In the genomic region with DNA sequence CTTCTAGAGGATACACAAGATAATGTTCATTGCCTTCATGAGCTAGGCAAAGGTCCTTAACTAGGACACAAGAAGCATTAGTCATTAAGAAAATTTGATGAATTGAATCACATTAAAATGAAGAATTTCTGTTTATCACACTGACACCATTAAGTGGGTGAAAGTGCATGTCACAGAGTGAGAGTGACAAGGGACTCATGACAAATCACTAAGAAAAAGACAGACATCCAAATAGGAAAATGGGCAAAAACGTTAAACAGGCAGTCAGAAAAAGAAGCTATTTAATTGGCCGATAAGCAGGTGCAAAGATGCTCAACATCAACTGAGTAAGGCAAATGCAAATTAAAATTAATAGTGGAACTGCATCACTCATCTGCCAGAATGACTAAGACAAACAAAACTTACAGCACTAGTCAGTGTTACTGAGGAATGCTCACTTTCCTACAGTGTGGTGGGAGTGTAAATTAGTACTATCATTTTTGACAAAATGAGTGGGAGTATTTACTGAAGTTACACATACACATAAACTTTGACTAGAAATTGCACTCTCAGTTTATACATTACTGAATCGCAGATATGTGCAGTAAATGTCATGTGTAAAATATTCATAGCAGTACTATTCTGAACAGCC, we compare ENCODE assay signal across 20 cellular contexts. TPM values are rescaled to one million over a fixed set of nuclear protein-coding genes. Genes with fewer than 3 reads are reported as not detected.
A peak's percentile ranks its signal among the peaks of the same experiment; 100 is the strongest.
DNase-seq lines count a peak whose midpoint lies in the region; ATAC-seq and TF ChIP-seq lines count a peak whose summit lies in the region.
"Had no signal": no experiment of that assay in that cellular context is flagged by ENCODE, and none has a peak within 500 bp of the region (broad histone marks: within the 10 kb centered on the region; RNA-seq: fewer than 3 reads in every experiment).

No MANE protein-coding gene starts in this region.

- H3K79me2 ChIP-seq in OCI-LY1 (ENCODE audit: insufficient read depth, low read length): no peaks in the 10 kb centered on the region

- peaks cover 56% of the 10 kb centered on the region for H3K4me1 Mint-ChIP-seq in activated CD4-positive, alpha-beta T cell treated with anti-CD3 and anti-CD28 coated beads for 36 hours

- H2AFZ ChIP-seq in OCI-LY1 (ENCODE audit: low read length): peak overlapping the region; percentile 86; the same call in 1 of the 2 replicates
- H2AFZ ChIP-seq: PC-9 had no signal

- H3K27me3 Mint-ChIP-seq in activated CD4-positive, alpha-beta T cell treated with anti-CD3 and anti-CD28 coated beads for 36 hours: peaks cover 5% of the 10 kb centered on the region
- H3K27me3 Mint-ChIP-seq: T-helper 17 cell had no signal

- peak; percentile 91 for ATAC-seq in activated CD4-positive, alpha-beta T cell treated with anti-CD3 and anti-CD28 coated beads for 36 hours
- no peak for ATAC-seq in Right ventricle myocardium superior (ENCODE audit: poor library complexity)
- ATAC-seq: right cardiac atrium, T-helper 17 cell had no signal

- peak overlapping the region; percentile 87 for H3K27ac Mint-ChIP-seq in activated CD4-positive, alpha-beta T cell treated with anti-CD3 and anti-CD28 coated beads for 36 hours
- H3K27ac Mint-ChIP-seq: activated naive CD8-positive, alpha-beta T cell treated with anti-CD3 and anti-CD28 coated beads, Interleukin-2, amount 10 ng/mL, durations not matched to agents 7 days and 5 days; dendritic cell treated with granulocyte-macrophage colony-stimulating factor and Interleukin-4, amounts not matched to agents 40 ng/mL and 50 ng/mL, for 4 days; T-helper 17 cell had no signal

- H3K27ac ChIP-seq in OCI-LY1 (ENCODE audit: low read depth, low read length, poor library complexity, severe bottlenecking) (no peak overlapping the region), ascending aorta (no peak overlapping the region)
- H3K27ac ChIP-seq: BLaER1 treated with 17β-estradiol and CSF1 and Interleukin-3, amounts not matched to agents 10 nM and 100 nM; PC-9; upper lobe of left lung had no signal

- no peaks in the 10 kb centered on the region for H3F3A ChIP-seq in OCI-LY1 (ENCODE audit: insufficient read depth, low read length)

- H3K9me3 ChIP-seq in OCI-LY1 (ENCODE audit: low read length) (no peaks in the 10 kb centered on the region), ascending aorta (no peaks in the 10 kb centered on the region)
- H3K9me3 ChIP-seq: upper lobe of left lung had no signal

- H3K4me1 ChIP-seq in OCI-LY1 (ENCODE audit: insufficient read depth, low read length, severe bottlenecking) (no peaks in the 10 kb centered on the region), ascending aorta (no peaks in the 10 kb centered on the region)
- H3K4me1 ChIP-seq: upper lobe of left lung had no signal

- CTCF ChIA-PET in activated CD4-positive, alpha-beta T cell treated with anti-CD3 and anti-CD28 coated beads for 36 hours (lab: Charles Lee): interaction anchor here (0.8 to 2.4 kb wide), 16 partner anchors 9 to 312 kb away, joined by 3 to 13 read pairs (median 5); no protein-coding TSS in a partner anchor

- H3K9me3 Mint-ChIP-seq in activated CD4-positive, alpha-beta T cell treated with anti-CD3 and anti-CD28 coated beads for 36 hours (ENCODE audit: low read depth): peaks cover 12% of the 10 kb centered on the region

- H3K9me2 ChIP-seq in OCI-LY1 (ENCODE audit: low read depth, low read length): no peaks in the 10 kb centered on the region

- H3K36me3 ChIP-seq in OCI-LY1 (ENCODE audit: insufficient read depth, low read length) (no peaks in the 10 kb centered on the region), ascending aorta (no peaks in the 10 kb centered on the region)
- H3K36me3 ChIP-seq: BLaER1 treated with 17β-estradiol and CSF1 and Interleukin-3, amounts not matched to agents 10 nM and 100 nM; upper lobe of left lung had no signal

- POLR2A ChIA-PET in activated CD4-positive, alpha-beta T cell treated with anti-CD3 and anti-CD28 coated beads for 36 hours (lab: Charles Lee): interaction anchor here (0.5 to 1.8 kb wide), 22 partner anchors 9 to 276 kb away, joined by 3 to 24 read pairs (median 5); no protein-coding TSS in a partner anchor

- no peak overlapping the region for H3K9ac ChIP-seq in OCI-LY1 (ENCODE audit: low read length)
- H3K9ac ChIP-seq: BLaER1 treated with 17β-estradiol and CSF1 and Interleukin-3, amounts not matched to agents 10 nM and 100 nM had no signal

- no peak for TF ChIP-seq CTCF in OCI-LY1 (IDR thresholded peaks at IDR 0.05; ENCODE audit: low read length)
- TF ChIP-seq CTCF in epithelial cell of esophagus (IDR thresholded peaks at IDR 0.05; ENCODE audit: insufficient read depth, low read depth, low read length, missing control alignments): no peak
- TF ChIP-seq CTCF in ascending aorta (IDR thresholded peaks at IDR 0.05): no peak

- no peaks in the 10 kb centered on the region for H3K27me3 ChIP-seq in OCI-LY1 (ENCODE audit: insufficient read depth, low read length)
- H3K27me3 ChIP-seq in ascending aorta: no peaks in the 10 kb centered on the region
- H3K27me3 ChIP-seq: BLaER1 treated with 17β-estradiol and CSF1 and Interleukin-3, amounts not matched to agents 10 nM and 100 nM; upper lobe of left lung had no signal

- peak overlapping the region; percentile 24 for H3K4me3 Mint-ChIP-seq in activated CD4-positive, alpha-beta T cell treated with anti-CD3 and anti-CD28 coated beads for 36 hours
- H3K4me3 Mint-ChIP-seq: activated naive CD8-positive, alpha-beta T cell treated with anti-CD3 and anti-CD28 coated beads, Interleukin-2, amount 10 ng/mL, durations not matched to agents 7 days and 5 days; dendritic cell treated with granulocyte-macrophage colony-stimulating factor and Interleukin-4, amounts not matched to agents 40 ng/mL and 50 ng/mL, for 4 days; T-helper 17 cell had no signal

- H3K4me3 ChIP-seq in OCI-LY1 (ENCODE audit: low read depth, low read length, poor library complexity, severe bottlenecking) (no peak overlapping the region), epithelial cell of esophagus (ENCODE audit: low read length) (no peak overlapping the region), ascending aorta (no peak overlapping the region)
- H3K4me3 ChIP-seq: BLaER1 treated with 17β-estradiol and CSF1 and Interleukin-3, amounts not matched to agents 10 nM and 100 nM; PC-9; upper lobe of left lung had no signal

- DNase-seq in activated CD4-positive, alpha-beta T cell treated with anti-CD3 and anti-CD28 coated beads for 36 hours: no peak
- DNase-seq in activated CD4-positive, alpha-beta T cell treated with anti-CD3 and anti-CD28 coated beads for 1 hour: no peak
- DNase-seq in A172 (ENCODE audit: low spot score) (peak; percentile 40), epithelial cell of esophagus (ENCODE audit: low read depth) (peak; percentile 39), COLO829 (ENCODE audit: low spot score) (no peak), Right ventricle myocardium superior (no peak), ascending aorta (ENCODE audit: low spot score in 2 of 2) (no peak)
- DNase-seq: activated naive CD8-positive, alpha-beta T cell treated with anti-CD3 and anti-CD28 coated beads, Interleukin-2, amount 10 ng/mL, durations not matched to agents 7 days and 5 days; hippocampal formation; kidney; mammary epithelial cell; NCI-H1417; NCI-H748 treated with DMSO at 0.1 percent for 48 hours; PC-9; right cardiac atrium; T-helper 17 cell; upper lobe of left lung had no signal

- intact Hi-C loops in activated CD4-positive, alpha-beta T cell treated with anti-CD3 and anti-CD28 coated beads for 36 hours (cut with DNase I, micrococcal nuclease): loop anchor here (1.0 to 5.0 kb wide), 18 partner anchors 9 to 439 kb away; partner anchors contain the start of gene RUNX1 (in 1 of the 2)
- intact Hi-C loops in Right ventricle myocardium superior (cut with DNase I) (no loop called here), ascending aorta (cut with DNase I) (no loop called here)

- peaks cover 15% of the 10 kb centered on the region for H3K36me3 Mint-ChIP-seq in activated CD4-positive, alpha-beta T cell treated with anti-CD3 and anti-CD28 coated beads for 36 hours (ENCODE audit: low read depth)
- H3K36me3 Mint-ChIP-seq: activated naive CD8-positive, alpha-beta T cell treated with anti-CD3 and anti-CD28 coated beads, Interleukin-2, amount 10 ng/mL, durations not matched to agents 7 days and 5 days had no signal

- H3K4me2 ChIP-seq in OCI-LY1 (ENCODE audit: low read length): no peak overlapping the region
- H3K4me2 ChIP-seq: BLaER1 treated with 17β-estradiol and CSF1 and Interleukin-3, amounts not matched to agents 10 nM and 100 nM; PC-9 had no signal

- no peaks in the 10 kb centered on the region for H4K20me1 ChIP-seq in OCI-LY1 (ENCODE audit: insufficient read depth, low read length)
- H4K20me1 ChIP-seq: BLaER1 treated with 17β-estradiol and CSF1 and Interleukin-3, amounts not matched to agents 10 nM and 100 nM had no signal

RNA-seq across cellular contexts. Expression of gene RUNX1, which starts 39.2 kb away (rescaled TPM):
- 10 to 100 TPM; 49.5 to 58.8 TPM for total RNA-seq in activated CD4-positive, alpha-beta T cell treated with anti-CD3 and anti-CD28 coated beads for 36 hours
- total RNA-seq in A172 (2014; rRNA removed; shearing (Covaris generic)): 38.2 and 48.1 TPM in 2 replicates
- total RNA-seq in Right ventricle myocardium superior: 1.5 TPM
- total RNA-seq in ascending aorta: 16.3 TPM

Comparison
In these comparisons a context has a peak if more than half of its experiments do, and no peak if none do; other contexts are left out.
1. DNase-seq: peak in A172 (single experiment) and epithelial cell of esophagus (single experiment); none in activated CD4-positive, alpha-beta T cell treated with anti-CD3 and anti-CD28 coated beads for 36 hours (single experiment), activated CD4-positive, alpha-beta T cell treated with anti-CD3 and anti-CD28 coated beads for 1 hour (single experiment), COLO829 (single experiment), Right ventricle myocardium superior (single experiment) and ascending aorta (0 of 2).
2. intact Hi-C loops: an anchor here in activated CD4-positive, alpha-beta T cell treated with anti-CD3 and anti-CD28 coated beads for 36 hours (1.0 to 5.0 kb wide); none called in Right ventricle myocardium superior and ascending aorta.